In the genomic region with DNA sequence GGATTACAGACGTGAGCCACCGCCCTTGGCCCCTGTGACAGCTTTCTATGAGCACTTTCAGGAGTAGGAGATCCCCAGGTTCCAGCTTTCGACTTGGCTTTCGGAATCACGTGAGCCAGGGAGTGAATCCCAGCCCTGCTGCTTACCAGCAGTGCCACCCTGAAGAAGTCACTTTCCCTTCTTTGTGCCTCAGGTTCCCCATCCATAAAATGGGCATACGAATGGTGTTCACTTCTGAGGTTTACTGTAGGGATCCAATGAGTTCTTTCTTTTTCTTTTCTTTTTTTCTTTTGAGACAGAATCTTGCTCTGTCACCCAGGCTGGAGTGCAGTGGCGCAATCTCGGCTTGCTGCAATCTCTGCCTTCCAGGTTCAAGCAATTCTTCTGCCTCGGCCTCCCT, we compare ENCODE assay signal across 2 cellular contexts.
TF ChIP-seq lines count a peak whose summit lies in the region.

No MANE protein-coding gene starts in this region.

TF ChIP-seq in K562, 482 proteins besides CTCF, POLR2A, EP300 and RAD21:
- peak; percentile 77 to 81 for TF ChIP-seq KDM1A (IDR thresholded peaks at IDR 0.05)
- TF ChIP-seq RFX5 (IDR thresholded peaks at IDR 0.05; ENCODE audit: low read depth, low read length), result no peak
- TF ChIP-seq RBM25 (IDR thresholded peaks at IDR 0.05; ENCODE audit: low read depth, low read length, severe bottlenecking), result peak; percentile 81
- TF ChIP-seq BCOR (IDR thresholded peaks at IDR 0.05), result peak; percentile 69
- 0 out of 2 replicates have a peak, but pooled peaks have one; percentile 24 for TF ChIP-seq CEBPB (tag; IDR thresholded peaks at IDR 0.05)
- TF ChIP-seq SMARCA5 (IDR thresholded peaks at IDR 0.05), result peak; percentile 54; the same call in 1 of the 2 replicates
- TF ChIP-seq, protein P1, sequence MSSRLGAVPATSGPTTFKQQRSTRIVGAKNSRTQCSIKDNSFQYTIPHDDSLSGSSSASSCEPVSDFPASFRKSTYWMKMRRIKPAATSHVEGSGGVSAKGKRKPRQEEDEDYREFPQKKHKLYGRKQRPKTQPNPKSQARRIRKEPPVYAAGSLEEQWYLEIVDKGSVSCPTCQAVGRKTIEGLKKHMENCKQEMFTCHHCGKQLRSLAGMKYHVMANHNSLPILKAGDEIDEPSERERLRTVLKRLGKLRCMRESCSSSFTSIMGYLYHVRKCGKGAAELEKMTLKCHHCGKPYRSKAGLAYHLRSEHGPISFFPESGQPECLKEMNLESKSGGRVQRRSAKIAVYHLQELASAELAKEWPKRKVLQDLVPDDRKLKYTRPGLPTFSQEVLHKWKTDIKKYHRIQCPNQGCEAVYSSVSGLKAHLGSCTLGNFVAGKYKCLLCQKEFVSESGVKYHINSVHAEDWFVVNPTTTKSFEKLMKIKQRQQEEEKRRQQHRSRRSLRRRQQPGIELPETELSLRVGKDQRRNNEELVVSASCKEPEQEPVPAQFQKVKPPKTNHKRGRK (tag; IDR thresholded peaks at IDR 0.05), result no peak
- no peak for TF ChIP-seq CHD1 (IDR thresholded peaks at IDR 0.05; ENCODE audit: low read length)
- no peak for TF ChIP-seq TCF7L2 (IDR thresholded peaks at IDR 0.05; ENCODE audit: low read depth, low read length)

TF ChIP-seq in SK-N-SH, 30 proteins besides CTCF, POLR2A, EP300 and RAD21:
- TF ChIP-seq FOSL2 (IDR thresholded peaks at IDR 0.05; ENCODE audit: borderline replicate concordance, low read depth) (no peak), RFX5 (IDR thresholded peaks at IDR 0.05; ENCODE audit: low read length) (no peak)
